Comparison of ENCODE assay signal across 8 cellular contexts in genomic region chr2:156400704-156401678, GRCh38. TPM values are rescaled to one million over a fixed set of nuclear protein-coding genes. Genes with fewer than 3 reads are reported as not detected.
DNase-seq lines count a peak whose midpoint lies in the region; ATAC-seq and TF ChIP-seq lines count a peak whose summit lies in the region.

No MANE protein-coding gene starts in this region.

- H3K4me1 ChIP-seq in colonic mucosa, result peaks cover 6% of the 10 kb centered on the region

- peak overlapping the region; percentile 77 to 84 for H3K9ac ChIP-seq in colonic mucosa (ENCODE audit: low read depth in 2 of 2, low read length in 2 of 2)

- peak; percentile 75 for DNase-seq in AG20443 (ENCODE audit: low spot score)
- DNase-seq in GM19240 (ENCODE audit: insufficient read length, low spot score), result peak; percentile 19
- peak; percentile 44 for DNase-seq in NCI-H510A treated with DMSO at 0.1 percent for 48 hours (lab: John Stamatoyannopoulos, UW)
- DNase-seq in activated CD4-positive, alpha-beta T cell treated with anti-CD3 and anti-CD28 coated beads for 48 hours, result peak; percentile 85
- peak; percentile 80 for DNase-seq in colonic mucosa
- DNase-seq in kidney tubule cell (ENCODE audit: low spot score), result peak; percentile 90
- peak; percentile 62 to 68 for DNase-seq in stimulated activated CD4-positive, alpha-beta T cell treated with anti-CD3 and anti-CD28 coated beads, Interleukin-15, amount 100 ng/mL, for 48 hours (ENCODE audit: low read depth in 2 of 2)

- H3K9me3 ChIP-seq in colonic mucosa, result no peaks in the 10 kb centered on the region

- ATAC-seq in HG03439 (IDR thresholded peaks at IDR 0.05; ENCODE audit: unreplicated experiment), result peak; percentile 69

- peak overlapping the region; percentile 92 for H3K27ac ChIP-seq in colonic mucosa

- intact Hi-C loops in colonic mucosa (cut with DNase I), result loop anchor here (2.0 kb wide), 1 partner anchor 36 kb away; the partner anchor contains the start of gene GPD2

- H3K36me3 ChIP-seq in colonic mucosa, result no peaks in the 10 kb centered on the region

- H3K4me3 ChIP-seq in colonic mucosa, result peak overlapping the region; percentile 73

- no peaks in the 10 kb centered on the region for H3K27me3 ChIP-seq in colonic mucosa

- no peak for TF ChIP-seq CTCF in colonic mucosa (IDR thresholded peaks at IDR 0.05)

RNA-seq across cellular contexts. Expression of gene GPD2, which starts 35.2 kb away (rescaled TPM):
- 10 to 100 TPM; 61.1 to 76.2 TPM for total RNA-seq in colonic mucosa

Comparison
In these comparisons a context has a peak if more than half of its experiments do, and no peak if none do; other contexts are left out.
1. Peak in every context shown above with its lines: DNase-seq, ATAC-seq, H3K4me3 ChIP-seq and H3K27ac ChIP-seq.
2. DNase-seq: peak in every context shown above with its lines; median percentile 90 in kidney tubule cell; 85 in activated CD4-positive, alpha-beta T cell treated with anti-CD3 and anti-CD28 coated beads for 48 hours; 80 in colonic mucosa; 75 in AG20443; 65 in stimulated activated CD4-positive, alpha-beta T cell treated with anti-CD3 and anti-CD28 coated beads, Interleukin-15, amount 100 ng/mL, for 48 hours; 44 in NCI-H510A treated with DMSO at 0.1 percent for 48 hours; 19 in GM19240.